In genomic region chrX:144683247-144683646, GRCh38 we compare ENCODE assay signal across 18 cellular contexts.
DNase-seq lines count a peak whose midpoint lies in the region; ATAC-seq, FAIRE-seq and TF ChIP-seq lines count a peak whose summit lies in the region.
"Had no signal": no experiment of that assay in that cellular context is flagged by ENCODE, and none has a peak within 500 bp of the region (broad histone marks: within the 10 kb centered on the region; RNA-seq: fewer than 3 reads in every experiment).

No MANE protein-coding gene starts in this region.

- DNase-seq in NB4 (ENCODE audit: low read depth) (peak; percentile 7), sciatic nerve (ENCODE audit: low spot score) (no peak), GOT3 (lab: John Stamatoyannopoulos, UW) (no peak), GM19239 (ENCODE audit: insufficient read length, low spot score) (no peak)
- DNase-seq: C1 segment of cervical spinal cord; Calu3; CD4-positive, alpha-beta memory T cell; COR-L47; DMS53; DMS79 treated with DMSO at 0.1 percent for 48 hours; GF-D8; H7; HCEC 1CT had no signal

- no peak for FAIRE-seq in GM19239 (lab: Jason Lieb, UNC)
- FAIRE-seq: GM12891, GM18507, H1 had no signal

- ATAC-seq in sciatic nerve (peak; percentile 78), HG03565 (IDR thresholded peaks at IDR 0.05; ENCODE audit: unreplicated experiment) (no peak)

- intact Hi-C loops in sciatic nerve (cut with DNase I), result no loop called here

- H3K4me2 ChIP-seq in OCI-LY1 (ENCODE audit: low read length), result no peak overlapping the region

- no peaks in the 10 kb centered on the region for H4K20me1 ChIP-seq in OCI-LY1 (ENCODE audit: insufficient read depth, low read length)

- no peak overlapping the region for H2AFZ ChIP-seq in OCI-LY1 (ENCODE audit: low read length)

- H3K9ac ChIP-seq in OCI-LY1 (ENCODE audit: low read length), result no peak overlapping the region

- H3K36me3 ChIP-seq in OCI-LY1 (ENCODE audit: insufficient read depth, low read length), result no peaks in the 10 kb centered on the region

- no peak for TF ChIP-seq CTCF in NB4 (IDR thresholded peaks at IDR 0.05; ENCODE audit: low read depth, low read length)
- TF ChIP-seq CTCF in OCI-LY1 (IDR thresholded peaks at IDR 0.05; ENCODE audit: low read length), result no peak

- TF ChIP-seq POLR2A in NB4 (IDR thresholded peaks at IDR 0.05; ENCODE audit: extremely low read depth, insufficient read length), result no peak

- no peaks in the 10 kb centered on the region for H3F3A ChIP-seq in OCI-LY1 (ENCODE audit: insufficient read depth, low read length)

- no peaks in the 10 kb centered on the region for H3K9me3 ChIP-seq in OCI-LY1 (ENCODE audit: low read length)

- H3K27ac ChIP-seq in OCI-LY1 (ENCODE audit: low read depth, low read length, poor library complexity, severe bottlenecking), result peak overlapping the region; percentile 49

- no peaks in the 10 kb centered on the region for H3K27me3 ChIP-seq in OCI-LY1 (ENCODE audit: insufficient read depth, low read length)

- no peak overlapping the region for H3K4me3 ChIP-seq in NB4 (ENCODE audit: low read depth, low read length)
- no peak overlapping the region for H3K4me3 ChIP-seq in OCI-LY1 (ENCODE audit: low read depth, low read length, poor library complexity, severe bottlenecking)

- no peaks in the 10 kb centered on the region for H3K79me2 ChIP-seq in OCI-LY1 (ENCODE audit: insufficient read depth, low read length)

- no peaks in the 10 kb centered on the region for H3K9me2 ChIP-seq in OCI-LY1 (ENCODE audit: low read depth, low read length)

- peaks cover 66% of the 10 kb centered on the region for H3K4me1 ChIP-seq in OCI-LY1 (ENCODE audit: insufficient read depth, low read length, severe bottlenecking)
